In the genomic region with DNA sequence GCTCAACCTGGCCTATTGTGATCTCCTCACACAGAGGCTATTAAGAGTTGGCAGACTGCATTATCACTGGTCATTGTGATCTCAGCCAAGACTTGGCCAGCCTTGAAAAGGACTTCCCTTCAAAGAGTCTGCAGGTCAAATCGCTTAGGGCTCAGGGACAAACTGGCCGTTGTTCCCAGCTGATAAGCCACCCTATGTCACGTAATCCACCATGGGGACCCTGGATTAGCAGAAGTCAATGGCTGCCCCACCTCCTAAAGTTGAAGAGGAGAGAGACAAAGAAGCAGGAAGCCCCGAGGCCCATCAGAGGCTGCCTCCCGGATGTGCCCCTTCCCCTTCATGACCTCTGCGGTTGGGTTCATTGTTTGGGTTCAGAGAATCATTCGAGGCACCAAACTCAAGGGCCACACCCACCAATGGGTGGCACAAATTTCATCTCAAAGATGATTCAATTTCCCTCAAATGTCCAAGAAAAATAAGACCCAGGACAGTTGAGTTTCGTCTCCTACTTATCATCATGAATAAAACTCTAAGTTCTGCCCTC, we compare ENCODE assay signal across 1 cellular context.
TF ChIP-seq lines count a peak whose summit lies in the region.

No MANE protein-coding gene starts in this region.

TF ChIP-seq in HepG2, 621 proteins besides CTCF, POLR2A, EP300 and RAD21 (continued from another document and continues in another):
- TF ChIP-seq, protein P1, sequence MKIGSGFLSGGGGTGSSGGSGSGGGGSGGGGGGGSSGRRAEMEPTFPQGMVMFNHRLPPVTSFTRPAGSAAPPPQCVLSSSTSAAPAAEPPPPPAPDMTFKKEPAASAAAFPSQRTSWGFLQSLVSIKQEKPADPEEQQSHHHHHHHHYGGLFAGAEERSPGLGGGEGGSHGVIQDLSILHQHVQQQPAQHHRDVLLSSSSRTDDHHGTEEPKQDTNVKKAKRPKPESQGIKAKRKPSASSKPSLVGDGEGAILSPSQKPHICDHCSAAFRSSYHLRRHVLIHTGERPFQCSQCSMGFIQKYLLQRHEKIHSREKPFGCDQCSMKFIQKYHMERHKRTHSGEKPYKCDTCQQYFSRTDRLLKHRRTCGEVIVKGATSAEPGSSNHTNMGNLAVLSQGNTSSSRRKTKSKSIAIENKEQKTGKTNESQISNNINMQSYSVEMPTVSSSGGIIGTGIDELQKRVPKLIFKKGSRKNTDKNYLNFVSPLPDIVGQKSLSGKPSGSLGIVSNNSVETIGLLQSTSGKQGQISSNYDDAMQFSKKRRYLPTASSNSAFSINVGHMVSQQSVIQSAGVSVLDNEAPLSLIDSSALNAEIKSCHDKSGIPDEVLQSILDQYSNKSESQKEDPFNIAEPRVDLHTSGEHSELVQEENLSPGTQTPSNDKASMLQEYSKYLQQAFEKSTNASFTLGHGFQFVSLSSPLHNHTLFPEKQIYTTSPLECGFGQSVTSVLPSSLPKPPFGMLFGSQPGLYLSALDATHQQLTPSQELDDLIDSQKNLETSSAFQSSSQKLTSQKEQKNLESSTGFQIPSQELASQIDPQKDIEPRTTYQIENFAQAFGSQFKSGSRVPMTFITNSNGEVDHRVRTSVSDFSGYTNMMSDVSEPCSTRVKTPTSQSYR (CRISPR knock-in tag; IDR thresholded peaks at IDR 0.05; ENCODE audit: borderline replicate concordance): peak; percentile 20; the same call in 1 of the 2 replicates
- no peak for TF ChIP-seq ZNF563 (CRISPR knock-in tag; IDR thresholded peaks at IDR 0.05)
- 0 out of 2 replicates have a peak, but pooled peaks have one; percentile 14 for TF ChIP-seq ELF1 (CRISPR knock-in tag; IDR thresholded peaks at IDR 0.05)
- no peak; the same call in 1 of the 2 replicates for TF ChIP-seq ESRRA (CRISPR knock-in tag; IDR thresholded peaks at IDR 0.05; ENCODE audit: low read depth)
- TF ChIP-seq ZFYVE20 (CRISPR knock-in tag; IDR thresholded peaks at IDR 0.05; ENCODE audit: borderline replicate concordance, low read depth): no peak
- no peak for TF ChIP-seq SRSF9 (IDR thresholded peaks at IDR 0.05; ENCODE audit: borderline replicate concordance, insufficient read depth, low read depth, low read length, poor library complexity, severe bottlenecking)
- TF ChIP-seq PAX8 (CRISPR knock-in tag; IDR thresholded peaks at IDR 0.05; ENCODE audit: borderline replicate concordance): no peak
- TF ChIP-seq ZNF782 (CRISPR knock-in tag; IDR thresholded peaks at IDR 0.05; ENCODE audit: borderline replicate concordance): no peak
- TF ChIP-seq NFE2L2 (IDR thresholded peaks at IDR 0.05; ENCODE audit: low read length): no peak
- no peak for TF ChIP-seq NFYC (CRISPR knock-in tag; IDR thresholded peaks at IDR 0.05)
- no peak for TF ChIP-seq NBN (conservative IDR thresholded peaks at IDR 0.05)
- no peak for TF ChIP-seq NFKB2 (CRISPR knock-in tag; IDR thresholded peaks at IDR 0.05; ENCODE audit: borderline replicate concordance)
- no peak for TF ChIP-seq ZNF44 (CRISPR knock-in tag; IDR thresholded peaks at IDR 0.05)
- TF ChIP-seq, protein P2, sequence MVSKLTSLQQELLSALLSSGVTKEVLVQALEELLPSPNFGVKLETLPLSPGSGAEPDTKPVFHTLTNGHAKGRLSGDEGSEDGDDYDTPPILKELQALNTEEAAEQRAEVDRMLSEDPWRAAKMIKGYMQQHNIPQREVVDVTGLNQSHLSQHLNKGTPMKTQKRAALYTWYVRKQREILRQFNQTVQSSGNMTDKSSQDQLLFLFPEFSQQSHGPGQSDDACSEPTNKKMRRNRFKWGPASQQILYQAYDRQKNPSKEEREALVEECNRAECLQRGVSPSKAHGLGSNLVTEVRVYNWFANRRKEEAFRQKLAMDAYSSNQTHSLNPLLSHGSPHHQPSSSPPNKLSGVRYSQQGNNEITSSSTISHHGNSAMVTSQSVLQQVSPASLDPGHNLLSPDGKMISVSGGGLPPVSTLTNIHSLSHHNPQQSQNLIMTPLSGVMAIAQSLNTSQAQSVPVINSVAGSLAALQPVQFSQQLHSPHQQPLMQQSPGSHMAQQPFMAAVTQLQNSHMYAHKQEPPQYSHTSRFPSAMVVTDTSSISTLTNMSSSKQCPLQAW (CRISPR knock-in tag; IDR thresholded peaks at IDR 0.05): 0 out of 2 replicates have a peak, but pooled peaks have one; percentile 35
- TF ChIP-seq, protein P3, sequence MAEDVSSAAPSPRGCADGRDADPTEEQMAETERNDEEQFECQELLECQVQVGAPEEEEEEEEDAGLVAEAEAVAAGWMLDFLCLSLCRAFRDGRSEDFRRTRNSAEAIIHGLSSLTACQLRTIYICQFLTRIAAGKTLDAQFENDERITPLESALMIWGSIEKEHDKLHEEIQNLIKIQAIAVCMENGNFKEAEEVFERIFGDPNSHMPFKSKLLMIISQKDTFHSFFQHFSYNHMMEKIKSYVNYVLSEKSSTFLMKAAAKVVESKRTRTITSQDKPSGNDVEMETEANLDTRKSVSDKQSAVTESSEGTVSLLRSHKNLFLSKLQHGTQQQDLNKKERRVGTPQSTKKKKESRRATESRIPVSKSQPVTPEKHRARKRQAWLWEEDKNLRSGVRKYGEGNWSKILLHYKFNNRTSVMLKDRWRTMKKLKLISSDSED (CRISPR knock-in tag; IDR thresholded peaks at IDR 0.05): no peak
- TF ChIP-seq ZNF451 (CRISPR knock-in tag; IDR thresholded peaks at IDR 0.05): no peak; the same call in 1 of the 2 replicates
- TF ChIP-seq PAWR (CRISPR knock-in tag; IDR thresholded peaks at IDR 0.05; ENCODE audit: borderline replicate concordance): no peak
- no peak for TF ChIP-seq ZNF432 (CRISPR knock-in tag; IDR thresholded peaks at IDR 0.05; ENCODE audit: borderline replicate concordance)
- TF ChIP-seq NFKBIZ (CRISPR knock-in tag; IDR thresholded peaks at IDR 0.05): no peak
- TF ChIP-seq, protein P4, sequence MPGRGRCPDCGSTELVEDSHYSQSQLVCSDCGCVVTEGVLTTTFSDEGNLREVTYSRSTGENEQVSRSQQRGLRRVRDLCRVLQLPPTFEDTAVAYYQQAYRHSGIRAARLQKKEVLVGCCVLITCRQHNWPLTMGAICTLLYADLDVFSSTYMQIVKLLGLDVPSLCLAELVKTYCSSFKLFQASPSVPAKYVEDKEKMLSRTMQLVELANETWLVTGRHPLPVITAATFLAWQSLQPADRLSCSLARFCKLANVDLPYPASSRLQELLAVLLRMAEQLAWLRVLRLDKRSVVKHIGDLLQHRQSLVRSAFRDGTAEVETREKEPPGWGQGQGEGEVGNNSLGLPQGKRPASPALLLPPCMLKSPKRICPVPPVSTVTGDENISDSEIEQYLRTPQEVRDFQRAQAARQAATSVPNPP (CRISPR knock-in tag; IDR thresholded peaks at IDR 0.05): no peak
- TF ChIP-seq, protein P5, sequence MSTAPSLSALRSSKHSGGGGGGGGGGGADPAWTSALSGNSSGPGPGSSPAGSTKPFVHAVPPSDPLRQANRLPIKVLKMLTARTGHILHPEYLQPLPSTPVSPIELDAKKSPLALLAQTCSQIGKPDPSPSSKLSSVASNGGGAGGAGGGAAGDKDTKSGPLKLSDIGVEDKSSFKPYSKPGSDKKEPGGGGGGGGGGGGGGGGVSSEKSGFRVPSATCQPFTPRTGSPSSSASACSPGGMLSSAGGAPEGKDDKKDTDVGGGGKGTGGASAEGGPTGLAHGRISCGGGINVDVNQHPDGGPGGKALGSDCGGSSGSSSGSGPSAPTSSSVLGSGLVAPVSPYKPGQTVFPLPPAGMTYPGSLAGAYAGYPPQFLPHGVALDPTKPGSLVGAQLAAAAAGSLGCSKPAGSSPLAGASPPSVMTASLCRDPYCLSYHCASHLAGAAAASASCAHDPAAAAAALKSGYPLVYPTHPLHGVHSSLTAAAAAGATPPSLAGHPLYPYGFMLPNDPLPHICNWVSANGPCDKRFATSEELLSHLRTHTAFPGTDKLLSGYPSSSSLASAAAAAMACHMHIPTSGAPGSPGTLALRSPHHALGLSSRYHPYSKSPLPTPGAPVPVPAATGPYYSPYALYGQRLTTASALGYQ (CRISPR knock-in tag; IDR thresholded peaks at IDR 0.05): 0 out of 2 replicates have a peak, but pooled peaks have one; percentile 25
- TF ChIP-seq, protein P6, sequence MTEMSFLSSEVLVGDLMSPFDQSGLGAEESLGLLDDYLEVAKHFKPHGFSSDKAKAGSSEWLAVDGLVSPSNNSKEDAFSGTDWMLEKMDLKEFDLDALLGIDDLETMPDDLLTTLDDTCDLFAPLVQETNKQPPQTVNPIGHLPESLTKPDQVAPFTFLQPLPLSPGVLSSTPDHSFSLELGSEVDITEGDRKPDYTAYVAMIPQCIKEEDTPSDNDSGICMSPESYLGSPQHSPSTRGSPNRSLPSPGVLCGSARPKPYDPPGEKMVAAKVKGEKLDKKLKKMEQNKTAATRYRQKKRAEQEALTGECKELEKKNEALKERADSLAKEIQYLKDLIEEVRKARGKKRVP (CRISPR knock-in tag; IDR thresholded peaks at IDR 0.05): no peak
- TF ChIP-seq GZF1 (CRISPR knock-in tag; IDR thresholded peaks at IDR 0.05): no peak
- TF ChIP-seq CBX2 (IDR thresholded peaks at IDR 0.05; ENCODE audit: low read depth, low read length): no peak
- no peak for TF ChIP-seq CBX2 (CRISPR knock-in tag; IDR thresholded peaks at IDR 0.05; ENCODE audit: low read depth)
- no peak for TF ChIP-seq ZNF24 (IDR thresholded peaks at IDR 0.05)
- TF ChIP-seq ZNF558 (CRISPR knock-in tag; IDR thresholded peaks at IDR 0.05; ENCODE audit: borderline replicate concordance): no peak
- TF ChIP-seq SMYD3 (CRISPR knock-in tag; IDR thresholded peaks at IDR 0.05): no peak
- peak; percentile 49; the same call in 1 of the 2 replicates for TF ChIP-seq HHEX (CRISPR knock-in tag; IDR thresholded peaks at IDR 0.05)
- TF ChIP-seq, protein P7, sequence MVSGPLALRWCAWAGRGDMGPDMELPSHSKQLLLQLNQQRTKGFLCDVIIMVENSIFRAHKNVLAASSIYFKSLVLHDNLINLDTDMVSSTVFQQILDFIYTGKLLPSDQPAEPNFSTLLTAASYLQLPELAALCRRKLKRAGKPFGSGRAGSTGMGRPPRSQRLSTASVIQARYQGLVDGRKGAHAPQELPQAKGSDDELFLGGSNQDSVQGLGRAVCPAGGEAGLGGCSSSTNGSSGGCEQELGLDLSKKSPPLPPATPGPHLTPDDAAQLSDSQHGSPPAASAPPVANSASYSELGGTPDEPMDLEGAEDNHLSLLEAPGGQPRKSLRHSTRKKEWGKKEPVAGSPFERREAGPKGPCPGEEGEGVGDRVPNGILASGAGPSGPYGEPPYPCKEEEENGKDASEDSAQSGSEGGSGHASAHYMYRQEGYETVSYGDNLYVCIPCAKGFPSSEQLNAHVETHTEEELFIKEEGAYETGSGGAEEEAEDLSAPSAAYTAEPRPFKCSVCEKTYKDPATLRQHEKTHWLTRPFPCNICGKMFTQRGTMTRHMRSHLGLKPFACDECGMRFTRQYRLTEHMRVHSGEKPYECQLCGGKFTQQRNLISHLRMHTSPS (CRISPR knock-in tag; IDR thresholded peaks at IDR 0.05; ENCODE audit: low read depth): 0 out of 2 replicates have a peak, but pooled peaks have one; percentile 35
- no peak for TF ChIP-seq RFXANK (CRISPR knock-in tag; IDR thresholded peaks at IDR 0.05)
- no peak for TF ChIP-seq KAT2B (IDR thresholded peaks at IDR 0.05; ENCODE audit: borderline replicate concordance, low read depth, low read length)
- no peak for TF ChIP-seq ZNF605 (CRISPR knock-in tag; IDR thresholded peaks at IDR 0.05)
- no peak for TF ChIP-seq ZNF180 (CRISPR knock-in tag; IDR thresholded peaks at IDR 0.05; ENCODE audit: borderline replicate concordance, low read depth)
- TF ChIP-seq KLF9 (CRISPR knock-in tag; IDR thresholded peaks at IDR 0.05; ENCODE audit: low read depth): 0 out of 2 replicates have a peak, but pooled peaks have one; percentile 81
- TF ChIP-seq ZNF337 (CRISPR knock-in tag; IDR thresholded peaks at IDR 0.05; ENCODE audit: borderline replicate concordance, low read depth): no peak
- no peak for TF ChIP-seq ZSCAN22 (CRISPR knock-in tag; IDR thresholded peaks at IDR 0.05)
- TF ChIP-seq AHR (CRISPR knock-in tag; IDR thresholded peaks at IDR 0.05): 0 out of 2 replicates have a peak, but pooled peaks have one; percentile 31
- TF ChIP-seq ZNF501 (CRISPR knock-in tag; IDR thresholded peaks at IDR 0.05): no peak
- no peak for TF ChIP-seq HDAC6 (IDR thresholded peaks at IDR 0.05; ENCODE audit: low read depth, low read length)
- TF ChIP-seq ZMYM3 (CRISPR knock-in tag; IDR thresholded peaks at IDR 0.05): no peak; the same call in 1 of the 2 replicates
- TF ChIP-seq, protein P8, sequence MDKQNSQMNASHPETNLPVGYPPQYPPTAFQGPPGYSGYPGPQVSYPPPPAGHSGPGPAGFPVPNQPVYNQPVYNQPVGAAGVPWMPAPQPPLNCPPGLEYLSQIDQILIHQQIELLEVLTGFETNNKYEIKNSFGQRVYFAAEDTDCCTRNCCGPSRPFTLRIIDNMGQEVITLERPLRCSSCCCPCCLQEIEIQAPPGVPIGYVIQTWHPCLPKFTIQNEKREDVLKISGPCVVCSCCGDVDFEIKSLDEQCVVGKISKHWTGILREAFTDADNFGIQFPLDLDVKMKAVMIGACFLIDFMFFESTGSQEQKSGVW (CRISPR knock-in tag; IDR thresholded peaks at IDR 0.05; ENCODE audit: borderline replicate concordance): no peak
